In the genomic region with DNA sequence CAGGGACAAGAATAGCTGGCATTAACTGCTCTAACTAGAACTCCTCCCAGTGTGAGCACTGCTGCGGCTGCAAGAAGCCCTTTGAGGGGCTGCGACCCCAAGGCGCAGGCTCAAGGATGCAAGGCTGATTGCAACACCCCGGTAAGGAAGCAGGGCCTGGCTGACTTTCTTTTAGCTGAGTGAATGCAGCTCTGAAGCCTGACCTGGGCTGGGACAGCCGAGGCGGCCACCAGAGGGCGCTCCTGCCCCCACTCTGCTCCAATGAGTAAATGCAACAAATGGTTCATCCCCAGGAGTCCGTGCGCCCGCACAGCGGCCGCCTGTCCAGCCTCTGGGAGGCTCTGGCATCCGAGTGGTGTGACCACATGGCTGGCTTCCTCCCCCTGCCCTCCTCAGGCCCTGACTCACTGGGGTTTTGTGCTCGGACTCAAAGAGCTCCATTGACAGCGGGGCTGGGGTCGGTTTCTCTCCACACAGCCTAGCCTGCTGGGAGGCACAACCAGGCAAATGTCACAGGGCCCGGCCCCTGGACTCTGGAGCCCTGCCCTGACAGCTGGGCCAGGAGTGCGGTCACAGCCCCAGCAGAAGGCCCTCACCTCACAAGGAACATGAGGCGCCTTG, we compare ENCODE assay signal across 1 cellular context.
TF ChIP-seq lines count a peak whose summit lies in the region.

A gene with protein sequence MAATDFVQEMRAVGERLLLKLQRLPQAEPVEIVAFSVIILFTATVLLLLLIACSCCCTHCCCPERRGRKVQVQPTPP (plus strand): TSS at position 572 of the 621 bp plus-strand sequence. CDS start 6,768 bp downstream, outside the sequence.

TF ChIP-seq in GM23338, 12 proteins besides CTCF, POLR2A, EP300 and RAD21 (continued from another document):
- no peak for TF ChIP-seq POLR2AphosphoS5 (IDR thresholded peaks at IDR 0.05; ENCODE audit: low read depth)
- TF ChIP-seq EZH2phosphoT487 (IDR thresholded peaks at IDR 0.05; ENCODE audit: unreplicated experiment), result no peak
- TF ChIP-seq, protein P1, sequence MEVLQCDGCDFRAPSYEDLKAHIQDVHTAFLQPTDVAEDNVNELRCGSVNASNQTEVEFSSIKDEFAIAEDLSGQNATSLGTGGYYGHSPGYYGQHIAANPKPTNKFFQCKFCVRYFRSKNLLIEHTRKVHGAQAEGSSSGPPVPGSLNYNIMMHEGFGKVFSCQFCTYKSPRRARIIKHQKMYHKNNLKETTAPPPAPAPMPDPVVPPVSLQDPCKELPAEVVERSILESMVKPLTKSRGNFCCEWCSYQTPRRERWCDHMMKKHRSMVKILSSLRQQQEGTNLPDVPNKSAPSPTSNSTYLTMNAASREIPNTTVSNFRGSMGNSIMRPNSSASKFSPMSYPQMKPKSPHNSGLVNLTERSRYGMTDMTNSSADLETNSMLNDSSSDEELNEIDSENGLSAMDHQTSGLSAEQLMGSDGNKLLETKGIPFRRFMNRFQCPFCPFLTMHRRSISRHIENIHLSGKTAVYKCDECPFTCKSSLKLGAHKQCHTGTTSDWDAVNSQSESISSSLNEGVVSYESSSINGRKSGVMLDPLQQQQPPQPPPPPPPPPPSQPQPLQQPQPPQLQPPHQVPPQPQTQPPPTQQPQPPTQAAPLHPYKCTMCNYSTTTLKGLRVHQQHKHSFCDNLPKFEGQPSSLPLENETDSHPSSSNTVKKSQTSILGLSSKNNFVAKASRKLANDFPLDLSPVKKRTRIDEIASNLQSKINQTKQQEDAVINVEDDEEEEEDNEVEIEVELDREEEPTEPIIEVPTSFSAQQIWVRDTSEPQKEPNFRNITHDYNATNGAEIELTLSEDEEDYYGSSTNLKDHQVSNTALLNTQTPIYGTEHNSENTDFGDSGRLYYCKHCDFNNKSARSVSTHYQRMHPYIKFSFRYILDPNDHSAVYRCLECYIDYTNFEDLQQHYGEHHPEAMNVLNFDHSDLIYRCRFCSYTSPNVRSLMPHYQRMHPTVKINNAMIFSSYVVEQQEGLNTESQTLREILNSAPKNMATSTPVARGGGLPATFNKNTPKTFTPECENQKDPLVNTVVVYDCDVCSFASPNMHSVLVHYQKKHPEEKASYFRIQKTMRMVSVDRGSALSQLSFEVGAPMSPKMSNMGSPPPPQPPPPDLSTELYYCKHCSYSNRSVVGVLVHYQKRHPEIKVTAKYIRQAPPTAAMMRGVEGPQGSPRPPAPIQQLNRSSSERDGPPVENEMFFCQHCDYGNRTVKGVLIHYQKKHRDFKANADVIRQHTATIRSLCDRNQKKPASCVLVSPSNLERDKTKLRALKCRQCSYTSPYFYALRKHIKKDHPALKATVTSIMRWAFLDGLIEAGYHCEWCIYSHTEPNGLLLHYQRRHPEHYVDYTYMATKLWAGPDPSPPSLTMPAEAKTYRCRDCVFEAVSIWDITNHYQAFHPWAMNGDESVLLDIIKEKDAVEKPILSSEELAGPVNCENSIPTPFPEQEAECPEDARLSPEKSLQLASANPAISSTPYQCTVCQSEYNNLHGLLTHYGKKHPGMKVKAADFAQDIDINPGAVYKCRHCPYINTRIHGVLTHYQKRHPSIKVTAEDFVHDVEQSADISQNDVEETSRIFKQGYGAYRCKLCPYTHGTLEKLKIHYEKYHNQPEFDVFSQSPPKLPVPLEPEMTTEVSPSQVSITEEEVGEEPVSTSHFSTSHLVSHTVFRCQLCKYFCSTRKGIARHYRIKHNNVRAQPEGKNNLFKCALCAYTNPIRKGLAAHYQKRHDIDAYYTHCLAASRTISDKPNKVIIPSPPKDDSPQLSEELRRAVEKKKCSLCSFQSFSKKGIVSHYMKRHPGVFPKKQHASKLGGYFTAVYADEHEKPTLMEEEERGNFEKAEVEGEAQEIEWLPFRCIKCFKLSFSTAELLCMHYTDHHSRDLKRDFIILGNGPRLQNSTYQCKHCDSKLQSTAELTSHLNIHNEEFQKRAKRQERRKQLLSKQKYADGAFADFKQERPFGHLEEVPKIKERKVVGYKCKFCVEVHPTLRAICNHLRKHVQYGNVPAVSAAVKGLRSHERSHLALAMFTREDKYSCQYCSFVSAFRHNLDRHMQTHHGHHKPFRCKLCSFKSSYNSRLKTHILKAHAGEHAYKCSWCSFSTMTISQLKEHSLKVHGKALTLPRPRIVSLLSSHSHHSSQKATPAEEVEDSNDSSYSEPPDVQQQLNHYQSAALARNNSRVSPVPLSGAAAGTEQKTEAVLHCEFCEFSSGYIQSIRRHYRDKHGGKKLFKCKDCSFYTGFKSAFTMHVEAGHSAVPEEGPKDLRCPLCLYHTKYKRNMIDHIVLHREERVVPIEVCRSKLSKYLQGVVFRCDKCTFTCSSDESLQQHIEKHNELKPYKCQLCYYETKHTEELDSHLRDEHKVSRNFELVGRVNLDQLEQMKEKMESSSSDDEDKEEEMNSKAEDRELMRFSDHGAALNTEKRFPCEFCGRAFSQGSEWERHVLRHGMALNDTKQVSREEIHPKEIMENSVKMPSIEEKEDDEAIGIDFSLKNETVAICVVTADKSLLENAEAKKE (CRISPR knock-in tag; IDR thresholded peaks at IDR 0.05), result no peak
- no peak for TF ChIP-seq NANOG (IDR thresholded peaks at IDR 0.05; ENCODE audit: borderline replicate concordance)
- no peak for TF ChIP-seq JUNB (IDR thresholded peaks at IDR 0.05; ENCODE audit: unreplicated experiment)
